Comparison of ENCODE assay signal across 8 cellular contexts in genomic region chr11:35145249-35145648, GRCh38. TPM values are rescaled to one million over a fixed set of nuclear protein-coding genes. Genes with fewer than 3 reads are reported as not detected.
DNase-seq lines count a peak whose midpoint lies in the region; ATAC-seq and TF ChIP-seq lines count a peak whose summit lies in the region.

No MANE protein-coding gene starts in this region.

- no peaks in the 10 kb centered on the region for H3K9me3 Mint-ChIP-seq in Calu3 (ENCODE audit: low read depth, unreplicated experiment)
- H3K9me3 Mint-ChIP-seq in activated T-cell treated with anti-CD3 and anti-CD28 coated beads, Interleukin-2, amount 50 U/mL, for 4 hours, result no peaks in the 10 kb centered on the region

- H3K27ac ChIP-seq in neutrophil (peak overlapping the region; percentile 90), tibial artery (no peak overlapping the region)

- H3K36me3 Mint-ChIP-seq in Calu3 (ENCODE audit: insufficient read depth, unreplicated experiment), result peaks cover 83% of the 10 kb centered on the region
- peaks cover 74% of the 10 kb centered on the region for H3K36me3 Mint-ChIP-seq in activated T-cell treated with anti-CD3 and anti-CD28 coated beads, Interleukin-2, amount 50 U/mL, for 4 hours (ENCODE audit: insufficient read depth)

- intact Hi-C loops in Calu3 (cut with micrococcal nuclease; ENCODE audit: unreplicated experiment) (loop anchor here (2.0 kb wide), 2 partner anchors 20 to 30 kb away; no protein-coding TSS in a partner anchor), posterior cingulate gyrus (cut with DNase I) (no loop called here), tibial artery (cut with DNase I; ENCODE audit: low total_unique reads) (no loop called here)

- no peak for TF ChIP-seq CTCF in Calu3 (IDR thresholded peaks at IDR 0.05; ENCODE audit: unreplicated experiment)
- TF ChIP-seq CTCF in neutrophil (IDR thresholded peaks at IDR 0.05), result no peak
- no peak for TF ChIP-seq CTCF in tibial artery (IDR thresholded peaks at IDR 0.05)

- H3K4me3 Mint-ChIP-seq in Calu3 (ENCODE audit: low read depth, unreplicated experiment), result peak overlapping the region; percentile 87
- peak overlapping the region; percentile 97 for H3K4me3 Mint-ChIP-seq in activated T-cell treated with anti-CD3 and anti-CD28 coated beads, Interleukin-2, amount 50 U/mL, for 4 hours

- H3K36me3 ChIP-seq in neutrophil (no peaks in the 10 kb centered on the region), tibial artery (no peaks in the 10 kb centered on the region)

- H3K27me3 Mint-ChIP-seq in Calu3 (ENCODE audit: unreplicated experiment), result no peaks in the 10 kb centered on the region
- no peaks in the 10 kb centered on the region for H3K27me3 Mint-ChIP-seq in activated T-cell treated with anti-CD3 and anti-CD28 coated beads, Interleukin-2, amount 50 U/mL, for 4 hours (ENCODE audit: low read depth)

- peak; percentile 53 for ATAC-seq in HG03159 (IDR thresholded peaks at IDR 0.05; ENCODE audit: unreplicated experiment)
- ATAC-seq in activated T-cell treated with anti-CD3 and anti-CD28 coated beads, Interleukin-2, amount 50 U/mL, for 4 hours, result peak in 1 of 2 donors; percentile 11

- no TSS peak for BruUV-seq in Calu3 (replicated peaks; lab: Mats Ljungman, UMichigan)

- peak overlapping the region; percentile 49 for H3K4me3 ChIP-seq in neutrophil (ENCODE audit: low read depth in 1 of 2, low read length in 1 of 2)
- H3K4me3 ChIP-seq in tibial artery, result no peak overlapping the region

- peaks cover 63% of the 10 kb centered on the region for H3K4me1 Mint-ChIP-seq in Calu3 (ENCODE audit: low read depth, unreplicated experiment)
- peaks cover 78% of the 10 kb centered on the region for H3K4me1 Mint-ChIP-seq in activated T-cell treated with anti-CD3 and anti-CD28 coated beads, Interleukin-2, amount 50 U/mL, for 4 hours (ENCODE audit: low read depth)

- H3K4me1 ChIP-seq in neutrophil (ENCODE audit: control insufficient read depth in 1 of 2, insufficient read depth in 1 of 2, low read depth in 1 of 2, low read length in 1 of 2) (peaks cover 74 to 80% of the 10 kb centered on the region in 2 experiments), tibial artery (peaks cover 0 to 79% (median 60%) of the 10 kb centered on the region in 4 donors)

- DNase-seq in Calu3 (peak; percentile 61), GM19240 (ENCODE audit: insufficient read length, low spot score) (peak; percentile 43), T-helper 9 cell (no peak), posterior cingulate gyrus (no peak), tibial artery (no peak)
- no peak for DNase-seq in activated T-cell treated with anti-CD3 and anti-CD28 coated beads, Interleukin-2, amount 50 U/mL, for 4 hours

- H3K27me3 ChIP-seq in neutrophil, result no peaks in the 10 kb centered on the region
- no peaks in the 10 kb centered on the region for H3K27me3 ChIP-seq in tibial artery

- H3K27ac Mint-ChIP-seq in Calu3 (ENCODE audit: unreplicated experiment), result peak overlapping the region; percentile 54

- H3K9me3 ChIP-seq in neutrophil (no peaks in the 10 kb centered on the region), tibial artery (no peaks in the 10 kb centered on the region)

- CTCF ChIA-PET in Calu3 (lab: Charles Lee), result interaction anchor here (0.6 to 2.0 kb wide), 6 partner anchors 18 to 140 kb away, joined by 3 to 8 read pairs (median 6); no protein-coding TSS in a partner anchor

RNA-seq across cellular contexts. Expression of gene CD44, which starts 6.3 kb away (rescaled TPM):
- 1,189 and 1,365 TPM in 2 replicates for total RNA-seq in Calu3 (2022)
- total RNA-seq in activated T-cell treated with anti-CD3 and anti-CD28 coated beads, Interleukin-2, amount 50 U/mL, for 4 hours, result 100 to 1,000 TPM; 468 to 781 (median 646) TPM

Comparison
In these comparisons a context has a peak if more than half of its experiments do, and no peak if none do; other contexts are left out.
1. DNase-seq: peak in Calu3 (single experiment) and GM19240 (single experiment); none in activated T-cell treated with anti-CD3 and anti-CD28 coated beads, Interleukin-2, amount 50 U/mL, for 4 hours (single experiment), T-helper 9 cell (single experiment), posterior cingulate gyrus (0 of 10) and tibial artery (0 of 2).
2. H3K4me3 ChIP-seq: peak in neutrophil (2 of 2); none in tibial artery (0 of 2).